17 cellular contexts compared by ENCODE assay signal in the genomic region with DNA sequence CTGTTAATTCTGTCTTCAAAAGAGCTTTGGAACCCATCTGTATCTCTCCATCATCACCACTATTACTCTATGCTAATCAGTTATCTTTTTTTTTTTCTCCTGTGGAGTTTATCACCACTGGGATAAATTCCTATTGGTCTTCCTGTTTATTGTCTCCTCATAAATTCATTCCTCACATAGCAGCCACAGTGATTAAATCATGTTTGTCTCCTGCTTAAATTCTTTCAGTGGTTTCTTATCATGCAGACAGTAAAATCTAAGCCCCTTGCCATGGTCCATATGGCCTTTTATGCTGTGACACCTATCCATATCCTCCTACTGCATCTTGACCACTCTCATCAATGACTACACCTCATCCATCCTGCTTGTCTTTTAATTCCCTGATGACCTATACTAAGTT.
A peak's percentile ranks its signal among the peaks of the same experiment; 100 is the strongest.
DNase-seq lines count a peak whose midpoint lies in the region; ATAC-seq and TF ChIP-seq lines count a peak whose summit lies in the region.
"Had no signal": no experiment of that assay in that cellular context is flagged by ENCODE, and none has a peak within 500 bp of the region (broad histone marks: within the 10 kb centered on the region; RNA-seq: fewer than 3 reads in every experiment).

No MANE protein-coding gene starts in this region.

- no peak overlapping the region for H3K23ac ChIP-seq in mesendoderm (ENCODE audit: low read length)

- no peak overlapping the region for H2BK15ac ChIP-seq in mesendoderm (replicated peaks; ENCODE audit: low read depth)

- POLR2A ChIA-PET in CD4-positive, alpha-beta T cell (lab: Charles Lee), result no interaction called here

- H3K18ac ChIP-seq in mesendoderm (ENCODE audit: low read length), result no peak overlapping the region

- H3K4me3 Mint-ChIP-seq in CD4-positive, alpha-beta T cell, result no peak overlapping the region
- H3K4me3 Mint-ChIP-seq: CD4-positive, alpha-beta memory T cell; H9 had no signal

- H3K27ac ChIP-seq in mesendoderm (ENCODE audit: low read depth, low read length), result no peak overlapping the region
- H3K27ac ChIP-seq in CD4-positive, alpha-beta T cell (ENCODE audit: low read depth, low read length), result no peak overlapping the region
- H3K27ac ChIP-seq: KMS-11 had no signal

- DNase-seq in A172 (ENCODE audit: low spot score) (peak; percentile 13), EL (peak; percentile 35), amniotic epithelial cell (ENCODE audit: low read depth) (peak; percentile 23), mesendoderm (peak; percentile 14), GM13976 (ENCODE audit: low spot score) (no peak), RKO (ENCODE audit: low spot score) (no peak)
- DNase-seq in CD4-positive, alpha-beta T cell, result no peak
- DNase-seq: 8988T; BE2C; C1 segment of cervical spinal cord; CD4-positive, alpha-beta memory T cell; DMS153; DMS79; GOT3; H9 had no signal

- no peak overlapping the region for H2BK120ac ChIP-seq in mesendoderm (ENCODE audit: low read depth, low read length)

- H3K36me3 Mint-ChIP-seq in CD4-positive, alpha-beta T cell (ENCODE audit: low read depth), result no peaks in the 10 kb centered on the region
- H3K36me3 Mint-ChIP-seq: CD4-positive, alpha-beta memory T cell had no signal

- no peak overlapping the region for H2AK5ac ChIP-seq in mesendoderm (ENCODE audit: low read length)

- H3K27ac Mint-ChIP-seq in CD4-positive, alpha-beta T cell, result no peak overlapping the region
- H3K27ac Mint-ChIP-seq: CD4-positive, alpha-beta memory T cell; H9 had no signal

- ATAC-seq in CD4-positive, alpha-beta T cell (ENCODE audit: poor library complexity), result no peak
- ATAC-seq: HepG2 had no signal

- H3K9me3 Mint-ChIP-seq in CD4-positive, alpha-beta T cell, result peaks cover 2% of the 10 kb centered on the region
- H3K9me3 Mint-ChIP-seq: H9 had no signal

- intact Hi-C loops in CD4-positive, alpha-beta T cell (cut with DNase I, micrococcal nuclease), result no loop called here

- H3K4me1 Mint-ChIP-seq in CD4-positive, alpha-beta T cell (ENCODE audit: low read depth), result no peaks in the 10 kb centered on the region
- H3K4me1 Mint-ChIP-seq: CD4-positive, alpha-beta memory T cell had no signal

- no peaks in the 10 kb centered on the region for H3K27me3 ChIP-seq in mesendoderm (ENCODE audit: insufficient read depth, low read length, poor library complexity)
- no peaks in the 10 kb centered on the region for H3K27me3 ChIP-seq in CD4-positive, alpha-beta T cell (ENCODE audit: control insufficient read depth, insufficient read depth, low read length)
- H3K27me3 ChIP-seq: BE2C had no signal

- no peaks in the 10 kb centered on the region for H3K79me1 ChIP-seq in mesendoderm (ENCODE audit: low read length)

- no peak overlapping the region for H3K4me2 ChIP-seq in mesendoderm (ENCODE audit: low read length)
- H3K4me2 ChIP-seq: KMS-11 had no signal

- in situ Hi-C loops in GM13976 (cut with MboI; ENCODE audit: low sequenced_read_pairs, unreplicated experiment), result no loop called here

- no peak overlapping the region for H4K5ac ChIP-seq in mesendoderm (ENCODE audit: low read length)

- no peak for TF ChIP-seq CTCF in CD4-positive, alpha-beta T cell (IDR thresholded peaks at IDR 0.05)
- no peak for TF ChIP-seq CTCF in GM13976 (IDR thresholded peaks at IDR 0.05; ENCODE audit: borderline replicate concordance, control extremely low read depth, extremely low read depth, insufficient read depth, missing control alignments)

- no peak overlapping the region for H2BK5ac ChIP-seq in mesendoderm (ENCODE audit: low read length)

- no peak overlapping the region for H3K56ac ChIP-seq in mesendoderm (ENCODE audit: low read length)

- H3K36me3 ChIP-seq in mesendoderm (ENCODE audit: control insufficient read depth, insufficient read depth, low read length), result no peaks in the 10 kb centered on the region
- H3K36me3 ChIP-seq: BE2C had no signal

- no peaks in the 10 kb centered on the region for H3K4me1 ChIP-seq in mesendoderm (ENCODE audit: control insufficient read depth, low read depth, low read length)
- H3K4me1 ChIP-seq: BE2C had no signal

- no peaks in the 10 kb centered on the region for H3K9me3 ChIP-seq in CD4-positive, alpha-beta T cell (ENCODE audit: control insufficient read depth, low read length)
- H3K9me3 ChIP-seq: BE2C had no signal

- peaks cover 10% of the 10 kb centered on the region for H3K27me3 Mint-ChIP-seq in CD4-positive, alpha-beta T cell

- H3K9ac ChIP-seq in mesendoderm (ENCODE audit: low read length), result no peak overlapping the region
- H3K9ac ChIP-seq: KMS-11 had no signal

- no peak overlapping the region for H3K4me3 ChIP-seq in mesendoderm (ENCODE audit: low read length)

- CTCF ChIA-PET in CD4-positive, alpha-beta T cell (lab: Charles Lee), result no interaction called here

- no peak overlapping the region for H4K8ac ChIP-seq in mesendoderm (ENCODE audit: low read depth, low read length)

- no peak overlapping the region for H3K4ac ChIP-seq in mesendoderm (ENCODE audit: low read depth, low read length)

- no peaks in the 10 kb centered on the region for H3K79me2 ChIP-seq in mesendoderm (ENCODE audit: control insufficient read depth, insufficient read depth, low read length)

Comparison
In these comparisons a context has a peak if more than half of its experiments do, and no peak if none do; other contexts are left out.
1. DNase-seq: peak in A172 (single experiment), EL (single experiment), amniotic epithelial cell (single experiment) and mesendoderm (single experiment); none in CD4-positive, alpha-beta T cell (0 of 10), GM13976 (single experiment) and RKO (single experiment).